1 cellular context compared by ENCODE assay signal in the genomic region with DNA sequence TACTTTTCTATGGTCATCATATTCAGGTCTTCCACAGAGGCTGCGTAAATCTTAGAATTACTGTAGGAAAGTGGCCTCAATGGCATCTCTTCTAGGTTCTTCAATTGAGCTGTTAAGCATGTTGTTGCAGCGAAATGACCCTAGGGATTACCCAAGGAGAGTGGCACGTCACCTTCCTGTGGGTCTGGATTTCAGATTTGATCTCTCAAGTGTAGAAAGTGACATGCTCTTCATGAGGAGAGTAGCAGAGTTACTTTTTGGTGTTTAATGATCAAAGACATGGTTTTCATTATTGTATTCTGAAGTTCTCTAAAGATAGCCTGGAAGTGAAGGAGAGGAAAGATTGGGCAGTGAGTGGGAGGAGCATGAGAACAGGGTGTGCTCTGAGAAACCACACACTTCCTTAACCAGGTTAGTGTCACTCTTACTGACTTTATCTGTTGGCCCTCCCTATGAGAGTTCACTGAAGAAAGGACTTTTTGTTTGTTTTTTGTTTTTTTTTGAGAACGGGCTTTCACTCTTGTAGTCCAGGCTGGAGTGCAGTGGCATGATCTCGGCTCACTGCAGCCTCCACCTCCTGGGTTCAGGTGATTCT.
TF ChIP-seq lines count a peak whose summit lies in the region.

No MANE protein-coding gene starts in this region.

TF ChIP-seq in SK-N-SH, 30 proteins besides CTCF, POLR2A, EP300 and RAD21 (continued from another document):
- no peak for TF ChIP-seq ELF1 (IDR thresholded peaks at IDR 0.05)
